ENCODE assay signal across 23 cellular contexts in the genomic region with DNA sequence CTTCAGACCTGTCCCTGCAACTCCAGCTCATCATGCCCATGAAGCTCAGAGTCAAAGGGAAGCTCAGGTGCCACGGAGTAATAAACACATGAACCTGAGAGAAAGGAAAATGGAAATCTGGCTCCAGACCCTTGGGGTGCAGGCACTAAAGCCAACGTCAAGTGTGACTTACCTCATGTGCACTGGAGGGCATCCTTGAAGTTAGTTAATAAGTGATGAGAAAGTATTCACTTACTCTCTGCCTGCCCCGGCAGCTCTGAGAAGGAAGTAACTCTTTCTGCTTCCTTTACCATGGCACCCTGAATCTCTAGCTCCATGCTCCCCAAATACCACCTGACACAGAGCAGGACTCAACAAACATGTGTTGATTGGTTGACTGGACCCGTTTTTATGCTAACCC.
"Had no signal": no experiment of that assay in that cellular context is flagged by ENCODE, and none has a peak within 500 bp of the region (broad histone marks: within the 10 kb centered on the region; RNA-seq: fewer than 3 reads in every experiment).

No MANE protein-coding gene starts in this region.

- H3K36me3 ChIP-seq: heart left ventricle, transverse colon had no signal

- H3K4me1 Mint-ChIP-seq: activated CD4-positive, alpha-beta T cell treated with anti-CD3 and anti-CD28 coated beads for 36 hours; endodermal cell; memory B cell; natural killer cell had no signal

- FAIRE-seq: urothelium cell line had no signal

- H3K4me3 ChIP-seq: heart left ventricle, skin epidermis, testis, transverse colon had no signal

- H3K27ac ChIP-seq: heart left ventricle, skin epidermis, testis, transverse colon had no signal

- H3K4me3 Mint-ChIP-seq: activated CD4-positive, alpha-beta T cell treated with anti-CD3 and anti-CD28 coated beads for 36 hours; activated T-cell treated with anti-CD3 and anti-CD28 coated beads, Interleukin-2, amount 50 U/mL, for 72 hours; endodermal cell; memory B cell; natural killer cell had no signal

- H3K9me3 ChIP-seq: testis had no signal

- H3K27ac Mint-ChIP-seq: activated CD4-positive, alpha-beta T cell treated with anti-CD3 and anti-CD28 coated beads for 36 hours; activated naive CD4-positive, alpha-beta T cell treated with anti-CD3 and anti-CD28 coated beads, Interleukin-2, amount 50 U/mL, for 72 hours; activated T-cell treated with anti-CD3 and anti-CD28 coated beads, Interleukin-2, amount 50 U/mL, for 72 hours; endodermal cell; memory B cell; natural killer cell had no signal

- ATAC-seq: activated CD4-positive, alpha-beta T cell treated with anti-CD3 and anti-CD28 coated beads for 36 hours; activated naive CD4-positive, alpha-beta T cell treated with anti-CD3 and anti-CD28 coated beads, Interleukin-2, amount 50 U/mL, for 72 hours; activated T-cell treated with anti-CD3 and anti-CD28 coated beads, Interleukin-2, amount 50 U/mL, for 72 hours; esophagus mucosa; heart left ventricle; natural killer cell; sciatic nerve; stimulated activated naive CD8-positive, alpha-beta T cell treated with anti-CD3 and anti-CD28 coated beads, Interleukin-15, Interleukin-2, amounts not matched to agents 100 U/mL and 50 U/mL, for 24 hours had no signal

- DNase-seq: activated CD4-positive, alpha-beta T cell treated with anti-CD3 and anti-CD28 coated beads for 36 hours; activated CD4-positive, alpha-beta T cell treated with anti-CD3 and anti-CD28 coated beads, Interleukin-2, amount 50 U/mL, for 4 hours; activated CD4-positive, CD25-positive, alpha-beta regulatory T cell; activated naive CD4-positive, alpha-beta T cell; activated T-cell treated with anti-CD3 and anti-CD28 coated beads for 4 hours; activated T-cell treated with anti-CD3 and anti-CD28 coated beads, Interleukin-2, amount 50 U/mL, for 72 hours; anterior cingulate cortex; foreskin fibroblast; heart left ventricle; midbrain; natural killer cell; stimulated activated CD4-positive, alpha-beta T cell treated with anti-CD3 and anti-CD28 coated beads, Interleukin-12 subunit alpha, Interleukin-12 subunit beta, amount 100 ng/mL, for 4 hours; stimulated activated CD4-positive, alpha-beta T cell treated with anti-CD3 and anti-CD28 coated beads, Interleukin-4, amount 100 ng/mL, for 1 hour; stimulated activated naive CD8-positive, alpha-beta T cell treated with anti-CD3 and anti-CD28 coated beads, Interleukin-15, Interleukin-2, amounts not matched to agents 100 U/mL and 50 U/mL, for 24 hours; testis; transverse colon had no signal

- H3K4me1 ChIP-seq: testis had no signal

- H3K36me3 Mint-ChIP-seq: memory B cell, natural killer cell had no signal

- H3K27me3 ChIP-seq: heart left ventricle, testis, transverse colon had no signal
